ENCODE assay signal across 2 cellular contexts in genomic region chr5:61328791-61329617, GRCh38.
TF ChIP-seq lines count a peak whose summit lies in the region.

No MANE protein-coding gene starts in this region.

TF ChIP-seq in SK-N-SH, 30 proteins besides CTCF, POLR2A, EP300 and RAD21 (continued from another document):
- no peak for TF ChIP-seq FOSL2 (IDR thresholded peaks at IDR 0.05; ENCODE audit: borderline replicate concordance, low read depth)

TF ChIP-seq in SK-N-SH treated with all-trans-retinoic acid at 6 μM for 48 hours, 23 proteins besides CTCF, POLR2A, EP300 and RAD21 (continued from another document):
- TF ChIP-seq TSHZ2 (CRISPR knock-in tag; IDR thresholded peaks at IDR 0.05) = no peak
- no peak for TF ChIP-seq ZFP3 (CRISPR knock-in tag; IDR thresholded peaks at IDR 0.05)
- TF ChIP-seq ESRRG (CRISPR knock-in tag; IDR thresholded peaks at IDR 0.05) = no peak
- no peak for TF ChIP-seq RARB (CRISPR knock-in tag; IDR thresholded peaks at IDR 0.05)
- TF ChIP-seq ARNTL (CRISPR knock-in tag; IDR thresholded peaks at IDR 0.05; ENCODE audit: borderline replicate concordance, low read depth) = no peak
- TF ChIP-seq ISL1 (CRISPR knock-in tag; IDR thresholded peaks at IDR 0.05) = no peak
